1 cellular context compared by ENCODE assay signal in the genomic region with DNA sequence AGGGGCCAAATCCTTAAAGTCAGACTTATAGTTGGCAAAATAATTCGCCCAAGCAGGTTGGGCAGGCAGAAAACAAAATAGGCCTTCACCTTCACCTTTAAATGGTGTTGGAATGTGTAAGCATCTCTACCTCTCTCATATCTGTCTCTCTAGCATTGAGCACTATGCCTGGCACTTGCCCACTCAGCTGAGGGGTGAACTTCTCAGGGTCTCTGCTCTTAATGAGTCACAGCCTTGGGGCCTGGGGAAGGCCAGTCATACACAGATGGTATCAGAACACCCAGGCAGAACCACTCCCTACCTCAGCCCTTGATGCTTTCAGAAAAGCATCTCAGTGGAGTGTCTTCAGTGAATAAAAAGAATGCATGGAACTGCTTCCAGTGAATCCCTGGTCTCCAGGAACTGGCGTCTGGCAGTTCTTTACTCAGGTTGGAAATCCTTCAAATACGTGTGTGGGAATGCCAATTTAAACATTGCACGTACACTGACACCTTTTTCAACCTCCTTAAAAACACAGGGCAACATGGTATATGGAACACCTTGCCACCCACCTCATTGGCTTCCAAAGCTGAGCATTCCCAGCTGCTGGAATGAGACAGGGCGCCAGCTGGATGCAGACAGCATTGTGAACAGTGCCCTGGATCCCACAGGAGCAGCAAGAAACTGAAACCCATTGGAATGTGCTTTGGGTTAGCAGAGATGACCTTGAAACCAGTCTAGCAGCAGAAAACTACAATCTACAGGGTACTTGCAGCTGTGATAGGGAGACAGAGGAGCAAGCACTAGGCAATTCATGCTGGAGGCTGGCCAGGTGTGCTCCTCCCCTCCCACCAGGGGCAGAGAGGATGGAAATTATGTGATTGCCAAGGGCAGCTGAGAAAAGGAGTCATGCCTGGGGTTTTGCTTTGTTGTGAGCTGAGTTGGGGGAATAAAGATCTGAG.
TF ChIP-seq lines count a peak whose summit lies in the region.

No MANE protein-coding gene starts in this region.

TF ChIP-seq in GM23338, 12 proteins besides CTCF, POLR2A, EP300 and RAD21:
- TF ChIP-seq, protein P1, sequence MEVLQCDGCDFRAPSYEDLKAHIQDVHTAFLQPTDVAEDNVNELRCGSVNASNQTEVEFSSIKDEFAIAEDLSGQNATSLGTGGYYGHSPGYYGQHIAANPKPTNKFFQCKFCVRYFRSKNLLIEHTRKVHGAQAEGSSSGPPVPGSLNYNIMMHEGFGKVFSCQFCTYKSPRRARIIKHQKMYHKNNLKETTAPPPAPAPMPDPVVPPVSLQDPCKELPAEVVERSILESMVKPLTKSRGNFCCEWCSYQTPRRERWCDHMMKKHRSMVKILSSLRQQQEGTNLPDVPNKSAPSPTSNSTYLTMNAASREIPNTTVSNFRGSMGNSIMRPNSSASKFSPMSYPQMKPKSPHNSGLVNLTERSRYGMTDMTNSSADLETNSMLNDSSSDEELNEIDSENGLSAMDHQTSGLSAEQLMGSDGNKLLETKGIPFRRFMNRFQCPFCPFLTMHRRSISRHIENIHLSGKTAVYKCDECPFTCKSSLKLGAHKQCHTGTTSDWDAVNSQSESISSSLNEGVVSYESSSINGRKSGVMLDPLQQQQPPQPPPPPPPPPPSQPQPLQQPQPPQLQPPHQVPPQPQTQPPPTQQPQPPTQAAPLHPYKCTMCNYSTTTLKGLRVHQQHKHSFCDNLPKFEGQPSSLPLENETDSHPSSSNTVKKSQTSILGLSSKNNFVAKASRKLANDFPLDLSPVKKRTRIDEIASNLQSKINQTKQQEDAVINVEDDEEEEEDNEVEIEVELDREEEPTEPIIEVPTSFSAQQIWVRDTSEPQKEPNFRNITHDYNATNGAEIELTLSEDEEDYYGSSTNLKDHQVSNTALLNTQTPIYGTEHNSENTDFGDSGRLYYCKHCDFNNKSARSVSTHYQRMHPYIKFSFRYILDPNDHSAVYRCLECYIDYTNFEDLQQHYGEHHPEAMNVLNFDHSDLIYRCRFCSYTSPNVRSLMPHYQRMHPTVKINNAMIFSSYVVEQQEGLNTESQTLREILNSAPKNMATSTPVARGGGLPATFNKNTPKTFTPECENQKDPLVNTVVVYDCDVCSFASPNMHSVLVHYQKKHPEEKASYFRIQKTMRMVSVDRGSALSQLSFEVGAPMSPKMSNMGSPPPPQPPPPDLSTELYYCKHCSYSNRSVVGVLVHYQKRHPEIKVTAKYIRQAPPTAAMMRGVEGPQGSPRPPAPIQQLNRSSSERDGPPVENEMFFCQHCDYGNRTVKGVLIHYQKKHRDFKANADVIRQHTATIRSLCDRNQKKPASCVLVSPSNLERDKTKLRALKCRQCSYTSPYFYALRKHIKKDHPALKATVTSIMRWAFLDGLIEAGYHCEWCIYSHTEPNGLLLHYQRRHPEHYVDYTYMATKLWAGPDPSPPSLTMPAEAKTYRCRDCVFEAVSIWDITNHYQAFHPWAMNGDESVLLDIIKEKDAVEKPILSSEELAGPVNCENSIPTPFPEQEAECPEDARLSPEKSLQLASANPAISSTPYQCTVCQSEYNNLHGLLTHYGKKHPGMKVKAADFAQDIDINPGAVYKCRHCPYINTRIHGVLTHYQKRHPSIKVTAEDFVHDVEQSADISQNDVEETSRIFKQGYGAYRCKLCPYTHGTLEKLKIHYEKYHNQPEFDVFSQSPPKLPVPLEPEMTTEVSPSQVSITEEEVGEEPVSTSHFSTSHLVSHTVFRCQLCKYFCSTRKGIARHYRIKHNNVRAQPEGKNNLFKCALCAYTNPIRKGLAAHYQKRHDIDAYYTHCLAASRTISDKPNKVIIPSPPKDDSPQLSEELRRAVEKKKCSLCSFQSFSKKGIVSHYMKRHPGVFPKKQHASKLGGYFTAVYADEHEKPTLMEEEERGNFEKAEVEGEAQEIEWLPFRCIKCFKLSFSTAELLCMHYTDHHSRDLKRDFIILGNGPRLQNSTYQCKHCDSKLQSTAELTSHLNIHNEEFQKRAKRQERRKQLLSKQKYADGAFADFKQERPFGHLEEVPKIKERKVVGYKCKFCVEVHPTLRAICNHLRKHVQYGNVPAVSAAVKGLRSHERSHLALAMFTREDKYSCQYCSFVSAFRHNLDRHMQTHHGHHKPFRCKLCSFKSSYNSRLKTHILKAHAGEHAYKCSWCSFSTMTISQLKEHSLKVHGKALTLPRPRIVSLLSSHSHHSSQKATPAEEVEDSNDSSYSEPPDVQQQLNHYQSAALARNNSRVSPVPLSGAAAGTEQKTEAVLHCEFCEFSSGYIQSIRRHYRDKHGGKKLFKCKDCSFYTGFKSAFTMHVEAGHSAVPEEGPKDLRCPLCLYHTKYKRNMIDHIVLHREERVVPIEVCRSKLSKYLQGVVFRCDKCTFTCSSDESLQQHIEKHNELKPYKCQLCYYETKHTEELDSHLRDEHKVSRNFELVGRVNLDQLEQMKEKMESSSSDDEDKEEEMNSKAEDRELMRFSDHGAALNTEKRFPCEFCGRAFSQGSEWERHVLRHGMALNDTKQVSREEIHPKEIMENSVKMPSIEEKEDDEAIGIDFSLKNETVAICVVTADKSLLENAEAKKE (CRISPR knock-in tag; IDR thresholded peaks at IDR 0.05): no peak
- TF ChIP-seq CREB1 (CRISPR knock-in tag; IDR thresholded peaks at IDR 0.05; ENCODE audit: low read depth) (no peak), ZNF114 (CRISPR knock-in tag; IDR thresholded peaks at IDR 0.05) (no peak), ZNF331 (CRISPR knock-in tag; IDR thresholded peaks at IDR 0.05; ENCODE audit: low read depth) (no peak), EZH2phosphoT487 (IDR thresholded peaks at IDR 0.05; ENCODE audit: unreplicated experiment) (no peak), EZH2 (IDR thresholded peaks at IDR 0.05; ENCODE audit: low read depth, unreplicated experiment) (no peak), STAT1 (IDR thresholded peaks at IDR 0.05; ENCODE audit: unreplicated experiment) (no peak), NANOG (IDR thresholded peaks at IDR 0.05; ENCODE audit: borderline replicate concordance) (no peak), POLR2AphosphoS5 (IDR thresholded peaks at IDR 0.05; ENCODE audit: low read depth) (no peak), JUNB (IDR thresholded peaks at IDR 0.05; ENCODE audit: unreplicated experiment) (no peak)
- TF ChIP-seq, protein P2, sequence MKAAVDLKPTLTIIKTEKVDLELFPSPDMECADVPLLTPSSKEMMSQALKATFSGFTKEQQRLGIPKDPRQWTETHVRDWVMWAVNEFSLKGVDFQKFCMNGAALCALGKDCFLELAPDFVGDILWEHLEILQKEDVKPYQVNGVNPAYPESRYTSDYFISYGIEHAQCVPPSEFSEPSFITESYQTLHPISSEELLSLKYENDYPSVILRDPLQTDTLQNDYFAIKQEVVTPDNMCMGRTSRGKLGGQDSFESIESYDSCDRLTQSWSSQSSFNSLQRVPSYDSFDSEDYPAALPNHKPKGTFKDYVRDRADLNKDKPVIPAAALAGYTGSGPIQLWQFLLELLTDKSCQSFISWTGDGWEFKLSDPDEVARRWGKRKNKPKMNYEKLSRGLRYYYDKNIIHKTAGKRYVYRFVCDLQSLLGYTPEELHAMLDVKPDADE (IDR thresholded peaks at IDR 0.05): no peak
- TF ChIP-seq, protein P3, sequence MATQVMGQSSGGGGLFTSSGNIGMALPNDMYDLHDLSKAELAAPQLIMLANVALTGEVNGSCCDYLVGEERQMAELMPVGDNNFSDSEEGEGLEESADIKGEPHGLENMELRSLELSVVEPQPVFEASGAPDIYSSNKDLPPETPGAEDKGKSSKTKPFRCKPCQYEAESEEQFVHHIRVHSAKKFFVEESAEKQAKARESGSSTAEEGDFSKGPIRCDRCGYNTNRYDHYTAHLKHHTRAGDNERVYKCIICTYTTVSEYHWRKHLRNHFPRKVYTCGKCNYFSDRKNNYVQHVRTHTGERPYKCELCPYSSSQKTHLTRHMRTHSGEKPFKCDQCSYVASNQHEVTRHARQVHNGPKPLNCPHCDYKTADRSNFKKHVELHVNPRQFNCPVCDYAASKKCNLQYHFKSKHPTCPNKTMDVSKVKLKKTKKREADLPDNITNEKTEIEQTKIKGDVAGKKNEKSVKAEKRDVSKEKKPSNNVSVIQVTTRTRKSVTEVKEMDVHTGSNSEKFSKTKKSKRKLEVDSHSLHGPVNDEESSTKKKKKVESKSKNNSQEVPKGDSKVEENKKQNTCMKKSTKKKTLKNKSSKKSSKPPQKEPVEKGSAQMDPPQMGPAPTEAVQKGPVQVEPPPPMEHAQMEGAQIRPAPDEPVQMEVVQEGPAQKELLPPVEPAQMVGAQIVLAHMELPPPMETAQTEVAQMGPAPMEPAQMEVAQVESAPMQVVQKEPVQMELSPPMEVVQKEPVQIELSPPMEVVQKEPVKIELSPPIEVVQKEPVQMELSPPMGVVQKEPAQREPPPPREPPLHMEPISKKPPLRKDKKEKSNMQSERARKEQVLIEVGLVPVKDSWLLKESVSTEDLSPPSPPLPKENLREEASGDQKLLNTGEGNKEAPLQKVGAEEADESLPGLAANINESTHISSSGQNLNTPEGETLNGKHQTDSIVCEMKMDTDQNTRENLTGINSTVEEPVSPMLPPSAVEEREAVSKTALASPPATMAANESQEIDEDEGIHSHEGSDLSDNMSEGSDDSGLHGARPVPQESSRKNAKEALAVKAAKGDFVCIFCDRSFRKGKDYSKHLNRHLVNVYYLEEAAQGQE (IDR thresholded peaks at IDR 0.05; ENCODE audit: unreplicated experiment): no peak
